3 cellular contexts compared by ENCODE assay signal in genomic region chr12:65252515-65252914, GRCh38.
A peak's percentile ranks its signal among the peaks of the same experiment; 100 is the strongest.
TF ChIP-seq lines count a peak whose summit lies in the region.

No MANE protein-coding gene starts in this region.

TF ChIP-seq in HEK293, 187 proteins besides CTCF, POLR2A, EP300 and RAD21:
- TF ChIP-seq, protein P1, sequence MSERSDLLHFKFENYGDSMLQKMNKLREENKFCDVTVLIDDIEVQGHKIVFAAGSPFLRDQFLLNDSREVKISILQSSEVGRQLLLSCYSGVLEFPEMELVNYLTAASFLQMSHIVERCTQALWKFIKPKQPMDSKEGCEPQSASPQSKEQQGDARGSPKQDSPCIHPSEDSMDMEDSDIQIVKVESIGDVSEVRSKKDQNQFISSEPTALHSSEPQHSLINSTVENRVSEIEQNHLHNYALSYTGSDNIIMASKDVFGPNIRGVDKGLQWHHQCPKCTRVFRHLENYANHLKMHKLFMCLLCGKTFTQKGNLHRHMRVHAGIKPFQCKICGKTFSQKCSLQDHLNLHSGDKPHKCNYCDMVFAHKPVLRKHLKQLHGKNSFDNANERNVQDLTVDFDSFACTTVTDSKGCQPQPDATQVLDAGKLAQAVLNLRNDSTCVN (tag by site-specific recombination; optimal IDR thresholded peaks at IDR 0.05) = no peak
- TF ChIP-seq PRDM1 (tag by site-specific recombination; IDR thresholded peaks at IDR 0.05) (peak; percentile 90), KLF9 (tag by site-specific recombination; IDR thresholded peaks at IDR 0.05; ENCODE audit: low read depth) (no peak), ZNF76 (tag by site-specific recombination; IDR thresholded peaks at IDR 0.05; ENCODE audit: borderline replicate concordance, low read depth) (no peak), SP2 (tag by site-specific recombination; IDR thresholded peaks at IDR 0.05) (no peak), IKZF3 (tag by site-specific recombination; IDR thresholded peaks at IDR 0.05) (no peak)
- TF ChIP-seq, protein P2, sequence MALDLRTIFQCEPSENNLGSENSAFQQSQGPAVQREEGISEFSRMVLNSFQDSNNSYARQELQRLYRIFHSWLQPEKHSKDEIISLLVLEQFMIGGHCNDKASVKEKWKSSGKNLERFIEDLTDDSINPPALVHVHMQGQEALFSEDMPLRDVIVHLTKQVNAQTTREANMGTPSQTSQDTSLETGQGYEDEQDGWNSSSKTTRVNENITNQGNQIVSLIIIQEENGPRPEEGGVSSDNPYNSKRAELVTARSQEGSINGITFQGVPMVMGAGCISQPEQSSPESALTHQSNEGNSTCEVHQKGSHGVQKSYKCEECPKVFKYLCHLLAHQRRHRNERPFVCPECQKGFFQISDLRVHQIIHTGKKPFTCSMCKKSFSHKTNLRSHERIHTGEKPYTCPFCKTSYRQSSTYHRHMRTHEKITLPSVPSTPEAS (tag by site-specific recombination; IDR thresholded peaks at IDR 0.05) = no peak
TF ChIP-seq in HEK293: peak in this region for 1.

TF ChIP-seq in IMR-90, 13 proteins besides CTCF, POLR2A, EP300 and RAD21:
- TF ChIP-seq NFE2L2 (IDR thresholded peaks at IDR 0.05; ENCODE audit: low read depth, low read length) = no peak
- TF ChIP-seq MXI1 (IDR thresholded peaks at IDR 0.05; ENCODE audit: borderline replicate concordance, low read depth, low read length) = no peak
- no peak for TF ChIP-seq USF2 (IDR thresholded peaks at IDR 0.05; ENCODE audit: low read depth, low read length)
- no peak for TF ChIP-seq RCOR1 (IDR thresholded peaks at IDR 0.05; ENCODE audit: insufficient replicate concordance, low read length)

TF ChIP-seq in GM12878, 131 proteins besides CTCF, POLR2A, EP300 and RAD21:
- TF ChIP-seq PAX8 (IDR thresholded peaks at IDR 0.05) = no peak
- TF ChIP-seq BRCA1 (IDR thresholded peaks at IDR 0.05; ENCODE audit: low read depth, low read length) = no peak
- TF ChIP-seq ZNF274 (IDR thresholded peaks at IDR 0.05; ENCODE audit: insufficient read depth, insufficient read length) = no peak
- TF ChIP-seq ZNF622 (IDR thresholded peaks at IDR 0.05) = no peak
- TF ChIP-seq, protein P3, sequence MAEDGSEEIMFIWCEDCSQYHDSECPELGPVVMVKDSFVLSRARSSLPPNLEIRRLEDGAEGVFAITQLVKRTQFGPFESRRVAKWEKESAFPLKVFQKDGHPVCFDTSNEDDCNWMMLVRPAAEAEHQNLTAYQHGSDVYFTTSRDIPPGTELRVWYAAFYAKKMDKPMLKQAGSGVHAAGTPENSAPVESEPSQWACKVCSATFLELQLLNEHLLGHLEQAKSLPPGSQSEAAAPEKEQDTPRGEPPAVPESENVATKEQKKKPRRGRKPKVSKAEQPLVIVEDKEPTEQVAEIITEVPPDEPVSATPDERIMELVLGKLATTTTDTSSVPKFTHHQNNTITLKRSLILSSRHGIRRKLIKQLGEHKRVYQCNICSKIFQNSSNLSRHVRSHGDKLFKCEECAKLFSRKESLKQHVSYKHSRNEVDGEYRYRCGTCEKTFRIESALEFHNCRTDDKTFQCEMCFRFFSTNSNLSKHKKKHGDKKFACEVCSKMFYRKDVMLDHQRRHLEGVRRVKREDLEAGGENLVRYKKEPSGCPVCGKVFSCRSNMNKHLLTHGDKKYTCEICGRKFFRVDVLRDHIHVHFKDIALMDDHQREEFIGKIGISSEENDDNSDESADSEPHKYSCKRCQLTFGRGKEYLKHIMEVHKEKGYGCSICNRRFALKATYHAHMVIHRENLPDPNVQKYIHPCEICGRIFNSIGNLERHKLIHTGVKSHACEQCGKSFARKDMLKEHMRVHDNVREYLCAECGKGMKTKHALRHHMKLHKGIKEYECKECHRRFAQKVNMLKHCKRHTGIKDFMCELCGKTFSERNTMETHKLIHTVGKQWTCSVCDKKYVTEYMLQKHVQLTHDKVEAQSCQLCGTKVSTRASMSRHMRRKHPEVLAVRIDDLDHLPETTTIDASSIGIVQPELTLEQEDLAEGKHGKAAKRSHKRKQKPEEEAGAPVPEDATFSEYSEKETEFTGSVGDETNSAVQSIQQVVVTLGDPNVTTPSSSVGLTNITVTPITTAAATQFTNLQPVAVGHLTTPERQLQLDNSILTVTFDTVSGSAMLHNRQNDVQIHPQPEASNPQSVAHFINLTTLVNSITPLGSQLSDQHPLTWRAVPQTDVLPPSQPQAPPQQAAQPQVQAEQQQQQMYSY (CRISPR knock-in tag; IDR thresholded peaks at IDR 0.05) = no peak
- no peak for TF ChIP-seq RCOR1 (conservative IDR thresholded peaks at IDR 0.05; ENCODE audit: low read depth, low read length)
- no peak for TF ChIP-seq KDM1A (IDR thresholded peaks at IDR 0.05; ENCODE audit: borderline replicate concordance)
- no peak for TF ChIP-seq SMARCA5 (IDR thresholded peaks at IDR 0.05)
- TF ChIP-seq IKZF2 (IDR thresholded peaks at IDR 0.05) = no peak
- TF ChIP-seq, protein P4, sequence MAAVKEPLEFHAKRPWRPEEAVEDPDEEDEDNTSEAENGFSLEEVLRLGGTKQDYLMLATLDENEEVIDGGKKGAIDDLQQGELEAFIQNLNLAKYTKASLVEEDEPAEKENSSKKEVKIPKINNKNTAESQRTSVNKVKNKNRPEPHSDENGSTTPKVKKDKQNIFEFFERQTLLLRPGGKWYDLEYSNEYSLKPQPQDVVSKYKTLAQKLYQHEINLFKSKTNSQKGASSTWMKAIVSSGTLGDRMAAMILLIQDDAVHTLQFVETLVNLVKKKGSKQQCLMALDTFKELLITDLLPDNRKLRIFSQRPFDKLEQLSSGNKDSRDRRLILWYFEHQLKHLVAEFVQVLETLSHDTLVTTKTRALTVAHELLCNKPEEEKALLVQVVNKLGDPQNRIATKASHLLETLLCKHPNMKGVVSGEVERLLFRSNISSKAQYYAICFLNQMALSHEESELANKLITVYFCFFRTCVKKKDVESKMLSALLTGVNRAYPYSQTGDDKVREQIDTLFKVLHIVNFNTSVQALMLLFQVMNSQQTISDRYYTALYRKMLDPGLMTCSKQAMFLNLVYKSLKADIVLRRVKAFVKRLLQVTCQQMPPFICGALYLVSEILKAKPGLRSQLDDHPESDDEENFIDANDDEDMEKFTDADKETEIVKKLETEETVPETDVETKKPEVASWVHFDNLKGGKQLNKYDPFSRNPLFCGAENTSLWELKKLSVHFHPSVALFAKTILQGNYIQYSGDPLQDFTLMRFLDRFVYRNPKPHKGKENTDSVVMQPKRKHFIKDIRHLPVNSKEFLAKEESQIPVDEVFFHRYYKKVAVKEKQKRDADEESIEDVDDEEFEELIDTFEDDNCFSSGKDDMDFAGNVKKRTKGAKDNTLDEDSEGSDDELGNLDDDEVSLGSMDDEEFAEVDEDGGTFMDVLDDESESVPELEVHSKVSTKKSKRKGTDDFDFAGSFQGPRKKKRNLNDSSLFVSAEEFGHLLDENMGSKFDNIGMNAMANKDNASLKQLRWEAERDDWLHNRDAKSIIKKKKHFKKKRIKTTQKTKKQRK (IDR thresholded peaks at IDR 0.05; ENCODE audit: low read depth, low read length) = no peak
TF ChIP-seq in GM12878: peak in this region for 0.
